ENCODE assay signal across 8 cellular contexts in genomic region chr6:32843321-32843978, GRCh38. TPM values are rescaled to one million over a fixed set of nuclear protein-coding genes. Genes with fewer than 3 reads are reported as not detected.
DNase-seq lines count a peak whose midpoint lies in the region; ATAC-seq, FAIRE-seq and TF ChIP-seq lines count a peak whose summit lies in the region.

No MANE protein-coding gene starts in this region.

- peak; percentile 2 for ATAC-seq in IMR-90 (ENCODE audit: low read depth)
- ATAC-seq in K562 = no peak
- ATAC-seq in lung (ENCODE audit: insufficient read depth, low FRiP score) = no peak
- ATAC-seq in HG03457 (IDR thresholded peaks at IDR 0.05; ENCODE audit: unreplicated experiment) = no peak

- H2BK15ac ChIP-seq in IMR-90 (ENCODE audit: low read depth, low read length) = peak overlapping the region; percentile 50; the same call in 1 of the 3 replicates

- H4K5ac ChIP-seq in IMR-90 (ENCODE audit: low read depth, low read length) = peak overlapping the region; percentile 57

- H3K18ac ChIP-seq in IMR-90 (ENCODE audit: low read depth, low read length) = peak overlapping the region; percentile 50

- H2BK120ac ChIP-seq in IMR-90 (ENCODE audit: low read depth, low read length) = peak overlapping the region; percentile 90

- TF ChIP-seq CTCF in IMR-90 (conservative IDR thresholded peaks at IDR 0.05; ENCODE audit: low read depth, low read length) = no peak
- no peak for TF ChIP-seq CTCF in K562 (IDR thresholded peaks at IDR 0.05 in 2 of 3, conservative IDR thresholded peaks at IDR 0.05 in 1 of 3; ENCODE audit: insufficient read depth in 2 of 3, low read depth in 1 of 3, low read length in 3 of 3)
- no peak for TF ChIP-seq CTCF in lung (IDR thresholded peaks at IDR 0.05; ENCODE audit: control extremely low read depth, extremely low read depth)

- H3K4me2 ChIP-seq in IMR-90 (ENCODE audit: low read depth, low read length) (peak overlapping the region; percentile 81), K562 (ENCODE audit: insufficient read depth, low read length) (peak overlapping the region; percentile 73)

- peaks cover 9% of the 10 kb centered on the region; the same call in 1 of the 2 replicates for H3K9me1 ChIP-seq in IMR-90 (ENCODE audit: insufficient read depth, low read length)
- no peaks in the 10 kb centered on the region for H3K9me1 ChIP-seq in K562 (ENCODE audit: control insufficient read depth, insufficient read depth, low read length)

- dilution Hi-C loops in IMR-90 (cut with HindIII; ENCODE audit: low sequenced_read_pairs, unreplicated experiment) = no loop called here

- CTCF ChIA-PET in IMR-90 (lab: Yijun Ruan, JAX) (no interaction called here), K562 (lab: Yijun Ruan, JAX; ENCODE audit: low intra/inter-chr PET ratio) (interaction anchor here (0.7 to 1.5 kb wide), 2 partner anchors 25 to 126 kb away, joined by 3 to 4 read pairs; no protein-coding TSS in a partner anchor)

- BruUV-seq in IMR-90 (replicated peaks; lab: Mats Ljungman, UMichigan) (no TSS peak), K562 (replicated peaks; lab: Mats Ljungman, UMichigan) (no TSS peak)

- peaks cover 0 to 25% of the 10 kb centered on the region in 2 experiments; a peak in 2 of 4 replicates for H3K79me1 ChIP-seq in IMR-90 (ENCODE audit: low read depth in 1 of 2, low read length in 2 of 2)

- peak overlapping the region; percentile 66 for H2AK5ac ChIP-seq in IMR-90 (ENCODE audit: low read depth, low read length)

- H3K36me3 ChIP-seq in IMR-90 (ENCODE audit: control insufficient read depth, insufficient read depth, low read length) = peaks cover 20% of the 10 kb centered on the region
- no peaks in the 10 kb centered on the region for H3K36me3 ChIP-seq in K562 (ENCODE audit: control insufficient read depth, insufficient read depth, low read length)
- H3K36me3 ChIP-seq in lung (ENCODE audit: control insufficient read depth in 2 of 2, insufficient read depth in 2 of 2, low read length in 2 of 2) = peaks cover 0 to 37% of the 10 kb centered on the region in 2 donors
- H3K36me3 ChIP-seq in urinary bladder (ENCODE audit: insufficient read depth) = no peaks in the 10 kb centered on the region

- TF ChIP-seq POLR2A in IMR-90 (IDR thresholded peaks at IDR 0.05; ENCODE audit: low read depth, low read length) = no peak
- TF ChIP-seq POLR2A in K562 (conservative IDR thresholded peaks at IDR 0.05) = no peak

- 0 out of 2 replicates have a peak overlapping the region, but pooled peaks have one; percentile 68 for H2BK20ac ChIP-seq in IMR-90 (ENCODE audit: low read depth, low read length)

- POLR2A ChIA-PET in IMR-90 (lab: Charles Lee; ENCODE audit: unreplicated experiment) = interaction anchor here (0.5 kb wide), 1 partner anchor 10 kb away, joined by 4 read pairs; the partner anchor contains the start of gene TAP1
- POLR2A ChIA-PET in K562 (lab: Yijun Ruan, JAX) = interaction anchor here (2.9 kb wide), 1 partner anchor 128 kb away, joined by 13 read pairs; no protein-coding TSS in a partner anchor

- no peaks in the 10 kb centered on the region for H3K9me3 ChIP-seq in IMR-90 (ENCODE audit: control insufficient read depth, insufficient read depth, low read length)
- no peaks in the 10 kb centered on the region for H3K9me3 ChIP-seq in K562 (replicated peaks; ENCODE audit: control insufficient read depth, insufficient read depth, low read depth, low read length)
- no peaks in the 10 kb centered on the region for H3K9me3 ChIP-seq in lung (ENCODE audit: control insufficient read depth in 2 of 2, insufficient read depth in 1 of 2, low read length in 1 of 2)

- WGBS in IMR-90 (ENCODE audit: extremely low coverage in 2 of 2, insufficient read length in 1 of 2), 2 experiments = 2% methylated on average over 25 of the region's 28 CpGs; no CpG with 5 or more reads in 1 of the 2 experiments
- 61% methylated on average over 20 of the region's 28 CpGs for WGBS in K562 (ENCODE audit: insufficient coverage, low coverage, missing lambda C conversion rate)
- 5% methylated on average over 28 of the region's 28 CpGs for WGBS in lung, 2 donors
- 8% methylated on average over 28 of the region's 28 CpGs for WGBS in urinary bladder

- peak overlapping the region; percentile 88 for H3K56ac ChIP-seq in IMR-90 (ENCODE audit: extremely low read depth, insufficient read depth, low read length)

- H3K27ac ChIP-seq in IMR-90 (ENCODE audit: insufficient read depth, low read length) = peak overlapping the region; percentile 67
- H3K27ac ChIP-seq in K562 (ENCODE audit: extremely low read depth, low read depth, low read length) = no peak overlapping the region
- H3K27ac ChIP-seq in lung (ENCODE audit: low read depth in 1 of 2, low read length in 1 of 2) = peak overlapping the region; percentile 70 to 97
- H3K27ac ChIP-seq in urinary bladder (ENCODE audit: low read depth) = peak overlapping the region; percentile 83

- H3K23ac ChIP-seq in IMR-90 (ENCODE audit: low read depth, low read length) = peak overlapping the region; percentile 97

- H3K4ac ChIP-seq in IMR-90 (ENCODE audit: low read depth, low read length) = peak overlapping the region; percentile 98

- intact Hi-C loops in IMR-90 (cut with micrococcal nuclease) (no loop called here), K562 (cut with micrococcal nuclease) (no loop called here)

- peak; percentile 27 for DNase-seq in COLO668 (lab: John Stamatoyannopoulos, UW; ENCODE audit: unreplicated experiment)
- no peak for DNase-seq in IMR-90
- no peak for DNase-seq in K562 (ENCODE audit: extremely low read depth in 1 of 4, low spot score in 3 of 4)
- DNase-seq in lung (ENCODE audit: low spot score) = no peak
- DNase-seq in UCSD-AML1 (lab: John Stamatoyannopoulos, UW; ENCODE audit: unreplicated experiment) = no peak
- no peak for DNase-seq in NCI-H1048 (lab: John Stamatoyannopoulos, UW)

- H3K14ac ChIP-seq in IMR-90 (replicated peaks; ENCODE audit: low read depth, low read length) = peak overlapping the region; percentile 98

- H2AK9ac ChIP-seq in IMR-90 (replicated peaks; ENCODE audit: low read depth, low read length, poor library complexity) = peak overlapping the region; percentile 98

- peak overlapping the region; percentile 73 for H3K4me3 ChIP-seq in IMR-90 (ENCODE audit: insufficient read depth, low read depth, low read length)
- peak overlapping the region; percentile 17 for H3K4me3 ChIP-seq in K562
- peak overlapping the region; percentile 75 for H3K4me3 ChIP-seq in lung
- peak overlapping the region; percentile 87 for H3K4me3 ChIP-seq in urinary bladder (ENCODE audit: low read depth, low read length)

- TF ChIP-seq RAD21 in IMR-90 (IDR thresholded peaks at IDR 0.05; ENCODE audit: low read length) (no peak), K562 (CRISPR knock-in tag; conservative IDR thresholded peaks at IDR 0.05 in 1 of 2, IDR thresholded peaks at IDR 0.05 in 1 of 2) (no peak)

- no peak for TF ChIP-seq EP300 in K562 (IDR thresholded peaks at IDR 0.05; ENCODE audit: low read length)

- 0 out of 2 replicates have a peak, but pooled peaks cover 2% of the 10 kb centered on the region for H3K4me1 ChIP-seq in IMR-90 (ENCODE audit: control insufficient read depth, insufficient read depth, low read length)
- peaks cover 0 to 16% of the 10 kb centered on the region in 2 experiments; a peak in 3 of 5 replicates for H3K4me1 ChIP-seq in K562 (replicated peaks in 1 of 2; ENCODE audit: control insufficient read depth in 2 of 2, insufficient read depth in 2 of 2, low read length in 2 of 2)
- H3K4me1 ChIP-seq in lung (ENCODE audit: control insufficient read depth in 2 of 2, insufficient read depth in 2 of 2, low read length in 2 of 2) = peaks cover 3 to 6% of the 10 kb centered on the region in 2 donors
- H3K4me1 ChIP-seq in urinary bladder (ENCODE audit: insufficient read depth) = no peaks in the 10 kb centered on the region

- no peaks in the 10 kb centered on the region for H3K79me2 ChIP-seq in K562 (ENCODE audit: control insufficient read depth, insufficient read depth, low read length)

- H2AFZ ChIP-seq in IMR-90 (replicated peaks; ENCODE audit: low read length, poor library complexity) = peak overlapping the region; percentile 94
- H2AFZ ChIP-seq in K562 (ENCODE audit: low read depth, low read length) = peak overlapping the region; percentile 82

- in situ Hi-C loops in IMR-90 (cut with MboI; ENCODE audit: low sequenced_read_pairs) = no loop called here
- in situ Hi-C loops in K562 (cut with MboI) = no loop called here

- H3K9ac ChIP-seq in IMR-90 (ENCODE audit: low read depth, low read length) = peak overlapping the region; percentile 81
- H3K9ac ChIP-seq in K562 (ENCODE audit: insufficient read depth in 1 of 2, low read depth in 2 of 2, low read length in 2 of 2) = no peak overlapping the region

- no peak for FAIRE-seq in K562 (lab: Jason Lieb, UNC)

- no peaks in the 10 kb centered on the region for H3K27me3 ChIP-seq in IMR-90 (ENCODE audit: control insufficient read depth, insufficient read depth, low read length)
- H3K27me3 ChIP-seq in K562 (ENCODE audit: control insufficient read depth in 2 of 2, insufficient read depth in 2 of 2, low read length in 2 of 2) = peaks cover 4 to 27% of the 10 kb centered on the region in 2 experiments; a peak in 2 of 5 replicates
- H3K27me3 ChIP-seq in lung (ENCODE audit: control insufficient read depth, insufficient read depth) = no peaks in the 10 kb centered on the region

- H4K20me1 ChIP-seq in IMR-90 (ENCODE audit: insufficient read depth, low read length) (no peaks in the 10 kb centered on the region), K562 (replicated peaks; ENCODE audit: control insufficient read depth, insufficient read depth, low read length) (no peaks in the 10 kb centered on the region)

- H4K91ac ChIP-seq in IMR-90 (ENCODE audit: insufficient read depth, low read depth, low read length) = peak overlapping the region; percentile 87

- H4K8ac ChIP-seq in IMR-90 (ENCODE audit: low read depth in 2 of 2, low read length in 2 of 2) = peak overlapping the region; percentile 31 to 92

- H2BK5ac ChIP-seq in IMR-90 (ENCODE audit: low read depth, low read length, poor library complexity, severe bottlenecking) = peak overlapping the region; percentile 74

RNA-seq across cellular contexts. Expression of gene PSMB8, which starts 0.4 kb away (rescaled TPM):
- total RNA-seq in IMR-90 (2012; rRNA removed) = 26.1 and 33.3 TPM in 2 replicates
- 31.6 and 31.8 TPM in 2 replicates for polyA plus RNA-seq in IMR-90 (2012; rRNA removed)
- polyA plus RNA-seq in IMR-90 (2012; cell fraction: cytosol; rRNA removed) = 33.5 and 40.4 TPM in 2 replicates
- polyA plus RNA-seq in IMR-90 (2012; cell fraction: nucleus; rRNA removed; ENCODE audit: low replicate concordance) = 20.8 and 36.5 TPM in 2 replicates
- total RNA-seq in K562 (2011; cell fraction: chromatin; rRNA removed; ENCODE audit: low replicate concordance) = 0.30 and 0.72 TPM in 2 replicates
- 0.17 TPM in 1 of 2 replicates, not detected in the other for total RNA-seq in K562 (2011; cell fraction: nucleolus; rRNA removed)
- total RNA-seq in K562 (2011; cell fraction: nucleoplasm; rRNA removed) = 0.59 TPM in 1 of 2 replicates, not detected in the other
- 2.0 and 3.7 TPM in 2 replicates for total RNA-seq in K562 (2014; rRNA removed)
- total RNA-seq in K562 (2014; rRNA removed; fragmentation: Illumina TruSeq; extraction: Trizol) = 1.9 and 2.0 TPM in 2 replicates
- total RNA-seq in K562 (2015; rRNA removed; fragmentation: Illumina TruSeq; extraction: Trizol) = 3.2 and 4.0 TPM in 2 replicates
- 2.9 and 3.3 TPM in 2 replicates for total RNA-seq in K562 (2021)
- 0.12 and 0.71 TPM in 2 replicates for polyA plus RNA-seq in K562 (2011; rRNA removed)
- 0.37 and 0.66 TPM in 2 replicates for polyA plus RNA-seq in K562 (2011; cell fraction: cytosol; rRNA removed)
- 0.11 and 0.47 TPM in 2 replicates for polyA plus RNA-seq in K562 (2011; cell fraction: nucleus; rRNA removed)
- polyA plus RNA-seq in K562 (2012) = 4.3 and 11.5 TPM in 2 replicates
- polyA plus RNA-seq in K562 (2014; fragmentation: Illumina TruSeq; extraction: Trizol) = 2.0 and 2.7 TPM in 2 replicates
- 1 to 10 TPM; 2.4 to 2.6 TPM for polyA plus RNA-seq in K562 (2014; fragmentation: Nextera tagmentation; extraction: Ambion mirVana)
- 2.8 and 4.4 TPM in 2 replicates for polyA plus RNA-seq in K562 (2014; rRNA removed)
- 0.18 TPM in 1 of 2 replicates, not detected in the other for polyA minus RNA-seq in K562 (2011; rRNA and poly(A)+ RNA removed)
- 2.5 TPM in 1 of 2 replicates, not detected in the other for polyA minus RNA-seq in K562 (2011; cell fraction: cytosol; rRNA and poly(A)+ RNA removed)
- polyA minus RNA-seq in K562 (2011; cell fraction: nucleus; rRNA and poly(A)+ RNA removed) = 0.13 and 0.44 TPM in 2 replicates
- 10 to 100 TPM; 40.4 to 79.0 TPM for total RNA-seq in lung
- 100 to 1,000 TPM; 132 to 216 TPM for polyA plus RNA-seq in lung
- 24.9 TPM for total RNA-seq in urinary bladder
- 82.0 TPM for polyA plus RNA-seq in urinary bladder

RNA-seq across cellular contexts. Expression of gene TAP2, which starts 4.9 kb away (rescaled TPM):
- total RNA-seq in IMR-90 (2012; rRNA removed) (6.6 and 8.1 TPM in 2 replicates), K562 (2014; rRNA removed) (19.8 and 26.6 TPM in 2 replicates), K562 (2014; rRNA removed; fragmentation: Illumina TruSeq; extraction: Trizol) (12.9 and 18.4 TPM in 2 replicates), K562 (2015; rRNA removed; fragmentation: Illumina TruSeq; extraction: Trizol) (13.9 and 15.2 TPM in 2 replicates), K562 (2021) (47.2 and 53.5 TPM in 2 replicates), lung (10 to 100 TPM; 15.2 to 63.2 TPM), urinary bladder (14.0 TPM)
- polyA plus RNA-seq in IMR-90 (2012; rRNA removed) (11.4 and 13.4 TPM in 2 replicates), K562 (2011; rRNA removed) (15.7 and 19.6 TPM in 2 replicates), K562 (2014; fragmentation: Illumina TruSeq; extraction: Trizol) (26.8 and 27.3 TPM in 2 replicates), K562 (2014; fragmentation: Nextera tagmentation; extraction: Ambion mirVana) (1 to 10 TPM; 2.0 to 3.1 TPM), K562 (2014; rRNA removed) (27.7 and 35.3 TPM in 2 replicates), lung (10 to 100 TPM; 25.3 to 58.7 TPM), urinary bladder (18.5 TPM)
- 4.5 and 4.7 TPM in 2 replicates for polyA plus RNA-seq in IMR-90 (2012; cell fraction: cytosol; rRNA removed)
- 12.5 and 26.9 TPM in 2 replicates for polyA plus RNA-seq in IMR-90 (2012; cell fraction: nucleus; rRNA removed; ENCODE audit: low replicate concordance)
- total RNA-seq in K562 (2011; cell fraction: chromatin; rRNA removed; ENCODE audit: low replicate concordance) = 57.7 and 67.6 TPM in 2 replicates
- 84.4 and 89.1 TPM in 2 replicates for total RNA-seq in K562 (2011; cell fraction: nucleolus; rRNA removed)
- 63.3 and 85.4 TPM in 2 replicates for total RNA-seq in K562 (2011; cell fraction: nucleoplasm; rRNA removed)
- polyA plus RNA-seq in K562 (2011; cell fraction: cytosol; rRNA removed) = 14.2 and 21.5 TPM in 2 replicates
- polyA plus RNA-seq in K562 (2011; cell fraction: nucleus; rRNA removed) = 53.7 and 124 TPM in 2 replicates
- 19.9 and 26.3 TPM in 2 replicates for polyA plus RNA-seq in K562 (2012)
- polyA minus RNA-seq in K562 (2011; rRNA and poly(A)+ RNA removed) = 12.2 and 26.6 TPM in 2 replicates
- 7.1 and 25.6 TPM in 2 replicates for polyA minus RNA-seq in K562 (2011; cell fraction: cytosol; rRNA and poly(A)+ RNA removed)
- polyA minus RNA-seq in K562 (2011; cell fraction: nucleus; rRNA and poly(A)+ RNA removed) = 31.2 and 44.6 TPM in 2 replicates

RNA-seq across cellular contexts. Expression of gene TAP1, which starts 10.1 kb away (rescaled TPM):
- total RNA-seq in IMR-90 (2012; rRNA removed) = 20.8 and 27.6 TPM in 2 replicates
- polyA plus RNA-seq in IMR-90 (2012; rRNA removed) = 19.5 and 20.1 TPM in 2 replicates
- 19.7 and 20.0 TPM in 2 replicates for polyA plus RNA-seq in IMR-90 (2012; cell fraction: cytosol; rRNA removed)
- 21.4 and 21.6 TPM in 2 replicates for polyA plus RNA-seq in IMR-90 (2012; cell fraction: nucleus; rRNA removed; ENCODE audit: low replicate concordance)
- 5.1 and 12.0 TPM in 2 replicates for total RNA-seq in K562 (2011; cell fraction: chromatin; rRNA removed; ENCODE audit: low replicate concordance)
- 7.8 and 9.3 TPM in 2 replicates for total RNA-seq in K562 (2011; cell fraction: nucleolus; rRNA removed)
- 6.3 and 7.5 TPM in 2 replicates for total RNA-seq in K562 (2011; cell fraction: nucleoplasm; rRNA removed)
- total RNA-seq in K562 (2014; rRNA removed) = 3.5 and 8.6 TPM in 2 replicates
- 2.6 and 4.2 TPM in 2 replicates for total RNA-seq in K562 (2014; rRNA removed; fragmentation: Illumina TruSeq; extraction: Trizol)
- total RNA-seq in K562 (2015; rRNA removed; fragmentation: Illumina TruSeq; extraction: Trizol) = 3.6 and 3.9 TPM in 2 replicates
- total RNA-seq in K562 (2021) = 5.5 and 6.3 TPM in 2 replicates
- polyA plus RNA-seq in K562 (2011; rRNA removed) = 4.3 and 9.2 TPM in 2 replicates
- polyA plus RNA-seq in K562 (2011; cell fraction: cytosol; rRNA removed) = 5.1 and 6.7 TPM in 2 replicates
- polyA plus RNA-seq in K562 (2011; cell fraction: nucleus; rRNA removed) = 6.2 and 11.2 TPM in 2 replicates
- polyA plus RNA-seq in K562 (2012) = 6.4 and 12.2 TPM in 2 replicates
- 4.0 and 4.9 TPM in 2 replicates for polyA plus RNA-seq in K562 (2014; fragmentation: Illumina TruSeq; extraction: Trizol)
- polyA plus RNA-seq in K562 (2014; fragmentation: Nextera tagmentation; extraction: Ambion mirVana) = 1 to 10 TPM; 1.3 to 1.7 TPM
- 6.0 and 6.9 TPM in 2 replicates for polyA plus RNA-seq in K562 (2014; rRNA removed)
- 4.4 and 6.5 TPM in 2 replicates for polyA minus RNA-seq in K562 (2011; rRNA and poly(A)+ RNA removed)
- 2.5 and 3.3 TPM in 2 replicates for polyA minus RNA-seq in K562 (2011; cell fraction: cytosol; rRNA and poly(A)+ RNA removed)
- 1.5 and 3.1 TPM in 2 replicates for polyA minus RNA-seq in K562 (2011; cell fraction: nucleus; rRNA and poly(A)+ RNA removed)
- total RNA-seq in lung = 10 to 100 TPM; 32.6 to 52.1 TPM
- 100 to 1,000 TPM in 1 of 2 donors, 10 to 100 TPM in 1; 63.6 to 181 TPM for polyA plus RNA-seq in lung
- 16.7 TPM for total RNA-seq in urinary bladder
- 49.8 TPM for polyA plus RNA-seq in urinary bladder

RNA-seq across cellular contexts. Expression of gene PSMB9, which starts 10.5 kb away (rescaled TPM):
- total RNA-seq in IMR-90 (2012; rRNA removed) (8.3 and 9.0 TPM in 2 replicates), K562 (2014; rRNA removed) (3.0 TPM in 2 replicates), K562 (2014; rRNA removed; fragmentation: Illumina TruSeq; extraction: Trizol) (1.1 and 1.8 TPM in 2 replicates), K562 (2015; rRNA removed; fragmentation: Illumina TruSeq; extraction: Trizol) (2.3 and 3.7 TPM in 2 replicates), K562 (2021) (3.2 and 3.4 TPM in 2 replicates), lung (10 to 100 TPM; 14.4 to 56.6 TPM), urinary bladder (6.7 TPM)
- polyA plus RNA-seq in IMR-90 (2012; rRNA removed) (12.6 and 12.8 TPM in 2 replicates), K562 (2011; rRNA removed) (1.7 and 2.6 TPM in 2 replicates), K562 (2014; fragmentation: Illumina TruSeq; extraction: Trizol) (1.8 and 2.1 TPM in 2 replicates), K562 (2014; fragmentation: Nextera tagmentation; extraction: Ambion mirVana) (1 to 10 TPM; 1.9 to 2.8 TPM), K562 (2014; rRNA removed) (2.4 and 2.5 TPM in 2 replicates), lung (100 to 1,000 TPM in 1 of 2 donors, 10 to 100 TPM in 1; 67.2 to 183 TPM), urinary bladder (53.0 TPM)
- 30.6 and 37.1 TPM in 2 replicates for polyA plus RNA-seq in IMR-90 (2012; cell fraction: cytosol; rRNA removed)
- 7.0 and 9.8 TPM in 2 replicates for polyA plus RNA-seq in IMR-90 (2012; cell fraction: nucleus; rRNA removed; ENCODE audit: low replicate concordance)
- total RNA-seq in K562 (2011; cell fraction: chromatin; rRNA removed; ENCODE audit: low replicate concordance) = 0.14 and 0.19 TPM in 2 replicates
- 0.67 TPM in 1 of 2 replicates, not detected in the other for total RNA-seq in K562 (2011; cell fraction: nucleolus; rRNA removed)
- total RNA-seq in K562 (2011; cell fraction: nucleoplasm; rRNA removed) = 0.23 and 0.59 TPM in 2 replicates
- polyA plus RNA-seq in K562 (2011; cell fraction: cytosol; rRNA removed) = 3.4 and 3.6 TPM in 2 replicates
- polyA plus RNA-seq in K562 (2011; cell fraction: nucleus; rRNA removed) = 0.68 and 1.4 TPM in 2 replicates
- 7.3 and 12.9 TPM in 2 replicates for polyA plus RNA-seq in K562 (2012)
- polyA minus RNA-seq in K562 (2011; rRNA and poly(A)+ RNA removed) = 0.33 and 0.70 TPM in 2 replicates
- 2.0 TPM in 1 of 2 replicates, not detected in the other for polyA minus RNA-seq in K562 (2011; cell fraction: cytosol; rRNA and poly(A)+ RNA removed)
- 0.44 and 0.94 TPM in 2 replicates for polyA minus RNA-seq in K562 (2011; cell fraction: nucleus; rRNA and poly(A)+ RNA removed)

RNA-seq across cellular contexts. Expression of gene HLA-DOB, which starts 26.6 kb away (rescaled TPM):
- total RNA-seq in IMR-90 (2012; rRNA removed) = 0.28 and 0.36 TPM in 2 replicates
- 1.6 and 2.3 TPM in 2 replicates for polyA plus RNA-seq in IMR-90 (2012; rRNA removed)
- 0.20 and 0.48 TPM in 2 replicates for polyA plus RNA-seq in IMR-90 (2012; cell fraction: cytosol; rRNA removed)
- 8.4 and 25.1 TPM in 2 replicates for polyA plus RNA-seq in IMR-90 (2012; cell fraction: nucleus; rRNA removed; ENCODE audit: low replicate concordance)
- 15.6 and 18.3 TPM in 2 replicates for total RNA-seq in K562 (2011; cell fraction: chromatin; rRNA removed; ENCODE audit: low replicate concordance)
- 5.8 and 6.8 TPM in 2 replicates for total RNA-seq in K562 (2011; cell fraction: nucleolus; rRNA removed)
- 8.9 and 15.7 TPM in 2 replicates for total RNA-seq in K562 (2011; cell fraction: nucleoplasm; rRNA removed)
- total RNA-seq in K562 (2014; rRNA removed) = 0.98 and 1.7 TPM in 2 replicates
- total RNA-seq in K562 (2014; rRNA removed; fragmentation: Illumina TruSeq; extraction: Trizol) = 2.3 TPM in 2 replicates
- total RNA-seq in K562 (2015; rRNA removed; fragmentation: Illumina TruSeq; extraction: Trizol) = 1.1 and 1.2 TPM in 2 replicates
- total RNA-seq in K562 (2021) = 1.3 and 2.5 TPM in 2 replicates
- 4.0 and 4.6 TPM in 2 replicates for polyA plus RNA-seq in K562 (2011; rRNA removed)
- 0.92 and 1.8 TPM in 2 replicates for polyA plus RNA-seq in K562 (2011; cell fraction: cytosol; rRNA removed)
- 38.4 and 42.2 TPM in 2 replicates for polyA plus RNA-seq in K562 (2011; cell fraction: nucleus; rRNA removed)
- 1.8 and 4.9 TPM in 2 replicates for polyA plus RNA-seq in K562 (2012)
- 3.7 and 3.8 TPM in 2 replicates for polyA plus RNA-seq in K562 (2014; fragmentation: Illumina TruSeq; extraction: Trizol)
- polyA plus RNA-seq in K562 (2014; fragmentation: Nextera tagmentation; extraction: Ambion mirVana) = 1 to 10 TPM; 2.5 to 2.7 TPM
- 1.8 and 3.2 TPM in 2 replicates for polyA plus RNA-seq in K562 (2014; rRNA removed)
- polyA minus RNA-seq in K562 (2011; rRNA and poly(A)+ RNA removed) = 1.4 and 1.7 TPM in 2 replicates
- 0.91 TPM in 1 of 2 replicates, not detected in the other for polyA minus RNA-seq in K562 (2011; cell fraction: cytosol; rRNA and poly(A)+ RNA removed)
- polyA minus RNA-seq in K562 (2011; cell fraction: nucleus; rRNA and poly(A)+ RNA removed) = 1.6 and 3.0 TPM in 2 replicates
- total RNA-seq in lung = 1 to 10 TPM; 1.3 to 1.4 TPM
- 1 to 10 TPM; 1.2 to 2.7 TPM for polyA plus RNA-seq in lung
- total RNA-seq in urinary bladder = 0.42 TPM
- polyA plus RNA-seq in urinary bladder = 0.90 TPM

Comparison
In these comparisons a context has a peak if more than half of its experiments do, and no peak if none do; other contexts are left out.
1. H3K4me3 ChIP-seq: peak in every context shown above with its lines; median percentile 87 in urinary bladder; 75 in lung; 73 in IMR-90; 17 in K562.